20 cellular contexts compared by ENCODE assay signal in genomic region chr5:9189681-9190080, GRCh38.
A peak's percentile ranks its signal among the peaks of the same experiment; 100 is the strongest.
DNase-seq lines count a peak whose midpoint lies in the region; ATAC-seq and TF ChIP-seq lines count a peak whose summit lies in the region.
"Had no signal": no experiment of that assay in that cellular context is flagged by ENCODE, and none has a peak within 500 bp of the region (broad histone marks: within the 10 kb centered on the region; RNA-seq: fewer than 3 reads in every experiment).

No MANE protein-coding gene starts in this region.

- peak overlapping the region; percentile 66 for H4K91ac ChIP-seq in mesenchymal stem cell (ENCODE audit: low read length)
- H4K91ac ChIP-seq in neuronal stem cell (ENCODE audit: low read depth, low read length, poor library complexity), result no peak overlapping the region

- H3K4me2 ChIP-seq in fibroblast of lung (ENCODE audit: extremely low read depth, insufficient read depth, low read length) (no peak overlapping the region), mesenchymal stem cell (ENCODE audit: low read length, poor library complexity, severe bottlenecking) (no peak overlapping the region), neuronal stem cell (ENCODE audit: insufficient read depth, low read length, poor library complexity, severe bottlenecking) (no peak overlapping the region)
- H3K4me2 ChIP-seq: BLaER1 had no signal

- H2AFZ ChIP-seq in fibroblast of lung (ENCODE audit: low read length) (no peak overlapping the region), mesenchymal stem cell (ENCODE audit: low read depth, low read length) (no peak overlapping the region), neuronal stem cell (ENCODE audit: low read length) (no peak overlapping the region)

- H3K4me3 ChIP-seq in fibroblast of lung (replicated peaks in 1 of 4; ENCODE audit: control extremely low read depth in 1 of 4, insufficient read depth in 1 of 4, low read depth in 3 of 4, low read length in 4 of 4), result no peak overlapping the region
- no peak overlapping the region for H3K4me3 ChIP-seq in mesenchymal stem cell (ENCODE audit: insufficient read depth in 1 of 2, low read depth in 1 of 2, low read length in 2 of 2)
- H3K4me3 ChIP-seq in neuronal stem cell (ENCODE audit: low read length in 2 of 2), result no peak overlapping the region
- H3K4me3 ChIP-seq: BLaER1 had no signal

- no peaks in the 10 kb centered on the region for H3K36me3 ChIP-seq in fibroblast of lung (ENCODE audit: control insufficient read depth, insufficient read depth, low read length)
- H3K36me3 ChIP-seq in mesenchymal stem cell (ENCODE audit: control insufficient read depth in 1 of 2, insufficient read depth in 2 of 2, low read depth in 1 of 2, low read length in 2 of 2), result peaks cover 0 to 15% of the 10 kb centered on the region in 2 experiments
- peaks cover 0 to 4% of the 10 kb centered on the region in 2 donors for H3K36me3 ChIP-seq in neuronal stem cell (replicated peaks in 1 of 2; ENCODE audit: control insufficient read depth in 2 of 2, insufficient read depth in 2 of 2, low read length in 2 of 2)
- H3K36me3 ChIP-seq: BE2C, BLaER1 had no signal

- peak overlapping the region; percentile 67 to 97 for H2BK12ac ChIP-seq in mesenchymal stem cell (ENCODE audit: low read length in 2 of 2)
- H2BK12ac ChIP-seq in neuronal stem cell (ENCODE audit: low read length), result no peak overlapping the region

- DNase-seq in HFFc6 (no peak), fibroblast of lung (ENCODE audit: low read depth in 2 of 2) (no peak), mesenchymal stem cell (no peak), cardiac septum (ENCODE audit: low spot score) (no peak), neuronal stem cell (ENCODE audit: low spot score) (no peak)
- DNase-seq in stimulated activated CD4-positive, alpha-beta T cell treated with anti-CD3 and anti-CD28 coated beads, Interleukin-2, amount 100 ng/mL, for 48 hours, result no peak
- no peak for DNase-seq in natural killer cell treated with Interleukin-12 subunit alpha and Interleukin-12 subunit beta and Interleukin-15 and Interleukin-18, amount 100 ng/mL, for 72 hours (ENCODE audit: low spot score)
- DNase-seq: 8988T; ACHN; BE2C; C1 segment of cervical spinal cord; Caco-2; Calu3; CD4-positive, alpha-beta memory T cell; CD4-positive, CD25-positive, alpha-beta regulatory T cell; CD8-positive, alpha-beta memory T cell; DMS79 treated with DMSO at 0.1 percent for 48 hours; GF-D8 had no signal

- H2BK120ac ChIP-seq in mesenchymal stem cell (ENCODE audit: low read depth, low read length) (no peak overlapping the region), neuronal stem cell (ENCODE audit: low read depth, low read length) (no peak overlapping the region)

- H2BK15ac ChIP-seq in mesenchymal stem cell (ENCODE audit: low read depth, poor library complexity, severe bottlenecking) (no peak overlapping the region), neuronal stem cell (ENCODE audit: low read length) (no peak overlapping the region)

- H3K4me1 Mint-ChIP-seq in HFFc6 (ENCODE audit: low read depth), result peaks cover 48% of the 10 kb centered on the region
- H3K4me1 Mint-ChIP-seq in natural killer cell treated with Interleukin-12 subunit alpha and Interleukin-12 subunit beta and Interleukin-15 and Interleukin-18, amount 100 ng/mL, for 72 hours (ENCODE audit: low read depth in 2 of 2), result no peaks in the 10 kb centered on the region
- H3K4me1 Mint-ChIP-seq: CD14-positive monocyte; CD4-positive, alpha-beta memory T cell; CD4-positive, CD25-positive, alpha-beta regulatory T cell; CD8-positive, alpha-beta memory T cell had no signal

- no peak for ATAC-seq in natural killer cell treated with Interleukin-12 subunit alpha and Interleukin-12 subunit beta and Interleukin-15 and Interleukin-18, amount 100 ng/mL, for 72 hours

- peak overlapping the region; percentile 76 for H4K8ac ChIP-seq in mesenchymal stem cell (ENCODE audit: low read length)
- no peak overlapping the region for H4K8ac ChIP-seq in neuronal stem cell (ENCODE audit: low read depth, low read length)

- no peak overlapping the region for H3K14ac ChIP-seq in mesenchymal stem cell (ENCODE audit: low read length in 2 of 2)
- H3K14ac ChIP-seq in neuronal stem cell (ENCODE audit: low read length), result no peak overlapping the region

- H3K27ac ChIP-seq in fibroblast of lung (ENCODE audit: insufficient read depth, low read length) (peak overlapping the region; percentile 5), mesenchymal stem cell (ENCODE audit: low read length, poor library complexity, severe bottlenecking) (no peak overlapping the region), neuronal stem cell (replicated peaks; ENCODE audit: low read length) (no peak overlapping the region)
- H3K27ac ChIP-seq: BLaER1 had no signal

- no peak overlapping the region for H3K4me3 Mint-ChIP-seq in HFFc6
- H3K4me3 Mint-ChIP-seq in natural killer cell treated with Interleukin-12 subunit alpha and Interleukin-12 subunit beta and Interleukin-15 and Interleukin-18, amount 100 ng/mL, for 72 hours, result no peak overlapping the region
- H3K4me3 Mint-ChIP-seq: CD14-positive monocyte; CD4-positive, alpha-beta memory T cell; CD4-positive, CD25-positive, alpha-beta regulatory T cell; CD8-positive, alpha-beta memory T cell had no signal

- no peaks in the 10 kb centered on the region for H3K9me3 Mint-ChIP-seq in HFFc6
- H3K9me3 Mint-ChIP-seq in natural killer cell treated with Interleukin-12 subunit alpha and Interleukin-12 subunit beta and Interleukin-15 and Interleukin-18, amount 100 ng/mL, for 72 hours, result peaks cover 5% of the 10 kb centered on the region

- H3K79me2 ChIP-seq in fibroblast of lung (ENCODE audit: control insufficient read depth, insufficient read depth, low read length), result no peaks in the 10 kb centered on the region

- H3K27me3 Mint-ChIP-seq in HFFc6 (ENCODE audit: insufficient read depth), result peaks cover 2% of the 10 kb centered on the region
- no peaks in the 10 kb centered on the region for H3K27me3 Mint-ChIP-seq in natural killer cell treated with Interleukin-12 subunit alpha and Interleukin-12 subunit beta and Interleukin-15 and Interleukin-18, amount 100 ng/mL, for 72 hours
- H3K27me3 Mint-ChIP-seq: CD4-positive, alpha-beta memory T cell; CD4-positive, CD25-positive, alpha-beta regulatory T cell; CD8-positive, alpha-beta memory T cell had no signal

- peak overlapping the region; percentile 99 for H3K27ac Mint-ChIP-seq in HFFc6
- no peak overlapping the region for H3K27ac Mint-ChIP-seq in natural killer cell treated with Interleukin-12 subunit alpha and Interleukin-12 subunit beta and Interleukin-15 and Interleukin-18, amount 100 ng/mL, for 72 hours
- H3K27ac Mint-ChIP-seq: CD4-positive, alpha-beta memory T cell; CD4-positive, CD25-positive, alpha-beta regulatory T cell had no signal

- no peak for TF ChIP-seq CTCF in HFFc6 (IDR thresholded peaks at IDR 0.05)
- no peak for TF ChIP-seq CTCF in fibroblast of lung (conservative IDR thresholded peaks at IDR 0.05 in 1 of 2, IDR thresholded peaks at IDR 0.05 in 1 of 2; ENCODE audit: low read depth in 1 of 2, low read length in 2 of 2)

- no peak overlapping the region for H3K9ac ChIP-seq in fibroblast of lung (ENCODE audit: insufficient read depth, low read length)
- no peak overlapping the region for H3K9ac ChIP-seq in mesenchymal stem cell (ENCODE audit: low read length)
- H3K9ac ChIP-seq in neuronal stem cell (ENCODE audit: low read depth, low read length, poor library complexity), result no peak overlapping the region
- H3K9ac ChIP-seq: BLaER1 had no signal

- H3K4ac ChIP-seq in mesenchymal stem cell (ENCODE audit: low read depth in 1 of 2, low read length in 2 of 2) (peak overlapping the region in 1 of 2 experiments; percentile 51), neuronal stem cell (ENCODE audit: low read length) (no peak overlapping the region)

- intact Hi-C loops in cardiac septum (cut with DNase I), result no loop called here

- H3K36me3 Mint-ChIP-seq in HFFc6 (ENCODE audit: low read depth), result peaks cover 61% of the 10 kb centered on the region
- no peaks in the 10 kb centered on the region for H3K36me3 Mint-ChIP-seq in natural killer cell treated with Interleukin-12 subunit alpha and Interleukin-12 subunit beta and Interleukin-15 and Interleukin-18, amount 100 ng/mL, for 72 hours
- H3K36me3 Mint-ChIP-seq: CD14-positive monocyte; CD4-positive, alpha-beta memory T cell; CD4-positive, CD25-positive, alpha-beta regulatory T cell; CD8-positive, alpha-beta memory T cell had no signal

- H3K4me1 ChIP-seq in fibroblast of lung (ENCODE audit: control insufficient read depth, extremely low read depth, insufficient read depth, low read length) (peaks cover 12% of the 10 kb centered on the region), mesenchymal stem cell (ENCODE audit: control insufficient read depth, insufficient read depth, low read depth, low read length) (peaks cover 5% of the 10 kb centered on the region), neuronal stem cell (ENCODE audit: control insufficient read depth in 2 of 2, insufficient read depth in 1 of 2, low read depth in 1 of 2, low read length in 2 of 2) (peaks cover 6 to 11% of the 10 kb centered on the region in 2 donors)
- H3K4me1 ChIP-seq: BE2C, BLaER1, Caco-2 had no signal

- H2AK5ac ChIP-seq in mesenchymal stem cell (ENCODE audit: low read length, severe bottlenecking) (no peak overlapping the region), neuronal stem cell (ENCODE audit: low read depth, low read length) (no peak overlapping the region)

- no peaks in the 10 kb centered on the region for H3K27me3 ChIP-seq in fibroblast of lung (ENCODE audit: control insufficient read depth, insufficient read depth, low read length)
- no peaks in the 10 kb centered on the region for H3K27me3 ChIP-seq in mesenchymal stem cell (ENCODE audit: control insufficient read depth in 1 of 2, insufficient read depth in 1 of 2, low read length in 2 of 2)
- no peaks in the 10 kb centered on the region for H3K27me3 ChIP-seq in neuronal stem cell (ENCODE audit: control insufficient read depth in 3 of 3, insufficient read depth in 3 of 3, low read depth in 1 of 3, low read length in 3 of 3)
- H3K27me3 ChIP-seq: BE2C, BLaER1 had no signal

- no peaks in the 10 kb centered on the region for H3K9me3 ChIP-seq in fibroblast of lung (ENCODE audit: control insufficient read depth, insufficient read depth, low read depth, low read length)
- no peaks in the 10 kb centered on the region for H3K9me3 ChIP-seq in mesenchymal stem cell (ENCODE audit: control insufficient read depth, low read length)
- peaks cover 0 to 3% of the 10 kb centered on the region in 2 donors for H3K9me3 ChIP-seq in neuronal stem cell (replicated peaks in 1 of 2; ENCODE audit: control insufficient read depth in 2 of 2, insufficient read depth in 1 of 2, low read depth in 1 of 2, low read length in 2 of 2)
- H3K9me3 ChIP-seq: BE2C, BLaER1, Caco-2 had no signal

- peaks cover 7% of the 10 kb centered on the region for H3K79me1 ChIP-seq in mesenchymal stem cell (replicated peaks; ENCODE audit: low read length, poor library complexity, severe bottlenecking)
- H3K79me1 ChIP-seq in neuronal stem cell (ENCODE audit: low read depth, low read length), result no peaks in the 10 kb centered on the region

- H3K18ac ChIP-seq in mesenchymal stem cell (ENCODE audit: low read depth in 1 of 2, low read length in 2 of 2), result peak overlapping the region in 1 of 2 experiments; percentile 94
- H3K18ac ChIP-seq in neuronal stem cell (ENCODE audit: low read length), result no peak overlapping the region

- 98% methylated on average over 1 of the region's 1 CpG for WGBS in mesenchymal stem cell
- no CpG with 5 or more reads among the region's 1 CpG for WGBS in neuronal stem cell (ENCODE audit: extremely low coverage in 2 of 2, insufficient read length in 2 of 2, insufficient replicate concordance in 1 of 2), 2 donors

- H3K23ac ChIP-seq in mesenchymal stem cell (ENCODE audit: low read length in 2 of 2) (no peak overlapping the region), neuronal stem cell (ENCODE audit: low read depth, low read length, poor library complexity) (no peak overlapping the region)

- H4K20me1 ChIP-seq in fibroblast of lung (ENCODE audit: control insufficient read depth, extremely low read depth, insufficient read depth, low read length), result no peaks in the 10 kb centered on the region
- H4K20me1 ChIP-seq: BLaER1 had no signal

- no peak overlapping the region for H2BK5ac ChIP-seq in mesenchymal stem cell (ENCODE audit: low read depth, low read length, poor library complexity, severe bottlenecking)
- no peak overlapping the region for H2BK5ac ChIP-seq in neuronal stem cell (ENCODE audit: low read length)
